15 cellular contexts compared by ENCODE assay signal in genomic region chr20:40930561-40930960, GRCh38.
DNase-seq lines count a peak whose midpoint lies in the region; ATAC-seq and TF ChIP-seq lines count a peak whose summit lies in the region.
"Had no signal": no experiment of that assay in that cellular context is flagged by ENCODE, and none has a peak within 500 bp of the region (broad histone marks: within the 10 kb centered on the region; RNA-seq: fewer than 3 reads in every experiment).

No MANE protein-coding gene starts in this region.

- H3K4me3 Mint-ChIP-seq in activated T-helper 17 cell treated with anti-CD3 and anti-CD28 coated beads, Interleukin-2, amount 50 U/mL, for 72 hours: no peak overlapping the region
- H3K4me3 Mint-ChIP-seq: B cell, H9 had no signal

- peaks cover 7% of the 10 kb centered on the region for H3K9me3 Mint-ChIP-seq in activated T-helper 17 cell treated with anti-CD3 and anti-CD28 coated beads, Interleukin-2, amount 50 U/mL, for 72 hours

- ATAC-seq in sciatic nerve: no peak
- ATAC-seq in activated T-helper 17 cell treated with anti-CD3 and anti-CD28 coated beads, Interleukin-2, amount 50 U/mL, for 72 hours (replicated peaks): no peak
- ATAC-seq: GM12878 had no signal

- peaks cover 12% of the 10 kb centered on the region for H3K27me3 Mint-ChIP-seq in activated T-helper 17 cell treated with anti-CD3 and anti-CD28 coated beads, Interleukin-2, amount 50 U/mL, for 72 hours

- H3K4me3 ChIP-seq in GM12865 (ENCODE audit: low read depth, low read length): no peak overlapping the region
- H3K4me3 ChIP-seq: GM12878 had no signal

- no peak for TF ChIP-seq CTCF in GM12865 (IDR thresholded peaks at IDR 0.05; ENCODE audit: insufficient read depth, low read depth, low read length, missing control alignments)

- intact Hi-C loops in sciatic nerve (cut with DNase I): no loop called here

- peaks cover 8% of the 10 kb centered on the region for H3K4me1 Mint-ChIP-seq in activated T-helper 17 cell treated with anti-CD3 and anti-CD28 coated beads, Interleukin-2, amount 50 U/mL, for 72 hours

- H3K36me3 Mint-ChIP-seq in activated T-helper 17 cell treated with anti-CD3 and anti-CD28 coated beads, Interleukin-2, amount 50 U/mL, for 72 hours (ENCODE audit: low read depth): no peaks in the 10 kb centered on the region

- no peak overlapping the region for H3K27ac Mint-ChIP-seq in activated T-helper 17 cell treated with anti-CD3 and anti-CD28 coated beads, Interleukin-2, amount 50 U/mL, for 72 hours
- H3K27ac Mint-ChIP-seq: B cell had no signal

- DNase-seq in GM12865 (ENCODE audit: low read depth) (peak; percentile 31), M059J (ENCODE audit: low read depth) (peak; percentile 34), amniotic epithelial cell (ENCODE audit: low read depth) (peak; percentile 19), iris pigment epithelial cell (ENCODE audit: low read depth) (peak; percentile 60), sciatic nerve (ENCODE audit: low spot score) (no peak), germinal center (ENCODE audit: low spot score) (no peak), globus pallidus (ENCODE audit: low spot score) (no peak)
- DNase-seq: H9, NCI-H1417, NCI-H2029, NCI-H82, T-helper 1 cell had no signal

Comparison
In these comparisons a context has a peak if more than half of its experiments do, and no peak if none do; other contexts are left out.
1. DNase-seq: peak in GM12865 (single experiment), M059J (single experiment), amniotic epithelial cell (single experiment) and iris pigment epithelial cell (single experiment); none in sciatic nerve (single experiment), germinal center (single experiment) and globus pallidus (single experiment).